Comparison of ENCODE assay signal across 12 cellular contexts in the genomic region with DNA sequence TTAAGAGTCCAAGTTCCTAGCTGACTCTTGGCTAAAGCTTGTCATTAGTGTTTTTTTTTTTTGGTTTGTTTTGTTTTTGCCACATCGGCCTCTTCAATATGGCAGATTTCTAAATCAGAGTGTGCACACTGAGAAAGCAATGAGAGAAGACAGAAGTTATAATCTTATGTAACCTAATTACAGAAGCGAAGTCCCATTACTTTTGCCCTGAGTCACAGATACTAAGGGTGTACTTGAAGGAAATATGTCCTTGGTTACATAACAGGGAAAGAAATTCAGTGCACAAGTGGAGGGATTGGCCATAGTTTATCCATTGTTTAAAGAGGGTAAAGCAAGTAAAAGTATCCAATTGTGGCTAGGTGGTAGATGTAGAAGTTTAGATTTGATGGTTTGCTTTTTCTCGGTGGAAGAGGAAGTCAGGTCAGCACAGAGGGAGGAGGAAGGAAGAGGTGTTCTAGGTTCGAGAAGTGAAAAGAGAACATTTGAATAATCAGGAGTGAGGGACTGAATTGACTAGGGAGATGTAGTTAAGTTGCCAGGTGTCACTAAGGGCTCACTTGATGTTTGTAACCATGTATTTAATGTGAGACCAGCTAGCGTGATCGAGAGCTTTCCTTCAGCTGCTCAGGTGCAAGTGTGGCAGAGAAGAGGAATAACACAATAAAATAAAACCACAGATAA. TPM values are rescaled to one million over a fixed set of nuclear protein-coding genes. Genes with fewer than 3 reads are reported as not detected.
DNase-seq lines count a peak whose midpoint lies in the region; ATAC-seq and TF ChIP-seq lines count a peak whose summit lies in the region.
"Had no signal": no experiment of that assay in that cellular context is flagged by ENCODE, and none has a peak within 500 bp of the region (broad histone marks: within the 10 kb centered on the region; RNA-seq: fewer than 3 reads in every experiment).

No MANE protein-coding gene starts in this region.

- WGBS in adrenal gland, 4 donors = 73 to 76% (median 75%) methylated on average over 6 of the region's 6 CpGs

- no peaks in the 10 kb centered on the region for H3K9me3 ChIP-seq in adrenal gland (replicated peaks in 1 of 3)
- H3K9me3 ChIP-seq in T-helper 17 cell (ENCODE audit: control insufficient read depth, low read length, poor library complexity, severe bottlenecking) = no peaks in the 10 kb centered on the region
- H3K9me3 ChIP-seq: uterus had no signal

- no peaks in the 10 kb centered on the region for H3K27me3 Mint-ChIP-seq in T-helper 17 cell
- H3K27me3 Mint-ChIP-seq: activated CD4-positive, alpha-beta memory T cell treated with anti-CD3 and anti-CD28 coated beads for 36 hours; naive thymus-derived CD8-positive, alpha-beta T cell had no signal

- H3K27ac ChIP-seq in adrenal gland = peak overlapping the region in 2 of 5 donors; percentile 20 to 23
- H3K27ac ChIP-seq: uterus had no signal

- TF ChIP-seq POLR2A in adrenal gland (IDR thresholded peaks at IDR 0.05) = no peak

- DNase-seq in adrenal gland = no peak
- DNase-seq in NCI-H1417 (lab: John Stamatoyannopoulos, UW) = no peak
- DNase-seq in T-helper 17 cell = no peak
- DNase-seq: activated CD4-positive, alpha-beta memory T cell treated with anti-CD3 and anti-CD28 coated beads for 36 hours; naive thymus-derived CD8-positive, alpha-beta T cell; NCI-H1694 treated with DMSO at 0.1 percent for 48 hours; uterus had no signal

- no peaks in the 10 kb centered on the region for H3K27me3 ChIP-seq in adrenal gland
- H3K27me3 ChIP-seq: uterus had no signal

- H3K36me3 Mint-ChIP-seq in T-helper 17 cell (ENCODE audit: low read depth) = peaks cover 3% of the 10 kb centered on the region

- H3K4me1 ChIP-seq in adrenal gland (replicated peaks in 1 of 2) = peaks cover 0 to 15% of the 10 kb centered on the region in 2 donors
- H3K4me1 ChIP-seq: uterus had no signal

- ATAC-seq in GM18508 (IDR thresholded peaks at IDR 0.05; ENCODE audit: insufficient read depth, unreplicated experiment) (peak; percentile 84), GM21381 (IDR thresholded peaks at IDR 0.05; ENCODE audit: unreplicated experiment) (peak; percentile 96), HG03135 (IDR thresholded peaks at IDR 0.05; ENCODE audit: unreplicated experiment) (peak; percentile 87), esophagus mucosa (peak; percentile 23), T-helper 17 cell (no peak)
- no peak for ATAC-seq in activated CD4-positive, CD25-positive, alpha-beta regulatory T cell treated with anti-CD3 and anti-CD28 coated beads, Interleukin-2, amount 50 U/mL, for 24 hours
- ATAC-seq: naive thymus-derived CD8-positive, alpha-beta T cell had no signal

- no peaks in the 10 kb centered on the region for H3K36me3 ChIP-seq in adrenal gland (replicated peaks in 1 of 2)
- H3K36me3 ChIP-seq: uterus had no signal

- H3K27ac Mint-ChIP-seq in T-helper 17 cell = no peak overlapping the region
- H3K27ac Mint-ChIP-seq: activated CD4-positive, alpha-beta memory T cell treated with anti-CD3 and anti-CD28 coated beads for 36 hours had no signal

- intact Hi-C loops in adrenal gland (cut with DNase I) = no loop called here

- peaks cover 12% of the 10 kb centered on the region for H3K4me1 Mint-ChIP-seq in T-helper 17 cell

- no peak overlapping the region for H3K4me3 Mint-ChIP-seq in T-helper 17 cell
- H3K4me3 Mint-ChIP-seq: activated CD4-positive, alpha-beta memory T cell treated with anti-CD3 and anti-CD28 coated beads for 36 hours had no signal

- no peak overlapping the region for H3K4me3 ChIP-seq in adrenal gland
- H3K4me3 ChIP-seq: uterus had no signal

- TF ChIP-seq CTCF in adrenal gland (IDR thresholded peaks at IDR 0.05) = no peak

RNA-seq across cellular contexts. Expression of a gene that starts 12.2 kb away (rescaled TPM):
- total RNA-seq in esophagus mucosa (13.2 TPM), adrenal gland (10 to 100 TPM; 11.4 to 25.4 (median 21.7) TPM), T-helper 17 cell (10 to 100 TPM; 12.2 to 16.2 TPM)
- polyA plus RNA-seq in adrenal gland = 10 to 100 TPM; 23.2 to 30.6 (median 24.1) TPM

Comparison
In these comparisons a context has a peak if more than half of its experiments do, and no peak if none do; other contexts are left out.
1. ATAC-seq: peak in GM18508 (single experiment), GM21381 (single experiment), HG03135 (single experiment) and esophagus mucosa (single experiment); none in activated CD4-positive, CD25-positive, alpha-beta regulatory T cell treated with anti-CD3 and anti-CD28 coated beads, Interleukin-2, amount 50 U/mL, for 24 hours (0 of 2) and T-helper 17 cell (single experiment).